In genomic region chr17:29884995-29885394, GRCh38 we compare ENCODE assay signal across 17 cellular contexts. TPM values are rescaled to one million over a fixed set of nuclear protein-coding genes. Genes with fewer than 3 reads are reported as not detected.
"Had no signal": no experiment of that assay in that cellular context is flagged by ENCODE, and none has a peak within 500 bp of the region (broad histone marks: within the 10 kb centered on the region; RNA-seq: fewer than 3 reads in every experiment).

No MANE protein-coding gene starts in this region.

- H3K27ac ChIP-seq: colonic mucosa, thyroid gland, uterus had no signal

- H3K9me3 Mint-ChIP-seq: activated T-cell treated with anti-CD3 and anti-CD28 coated beads, Interleukin-2, amount 50 U/mL, for 72 hours; stimulated activated memory B cell treated with anti-CD40 and anti-IgM and Interleukin-4, amounts not matched to agents 10 μg/mL and 1 μg/mL and 100 μg/mL, for 72 hours had no signal

- H3K4me1 ChIP-seq: colonic mucosa, thyroid gland, uterus had no signal

- H3K36me3 ChIP-seq: colonic mucosa, thyroid gland, uterus had no signal

- H3K4me3 ChIP-seq: colonic mucosa, thyroid gland, uterus had no signal

- H3K27ac Mint-ChIP-seq: activated CD4-positive, alpha-beta T cell treated with anti-CD3 and anti-CD28 coated beads for 36 hours; activated CD8-positive, alpha-beta T cell treated with anti-CD3 and anti-CD28 coated beads, Interleukin-2, amount 10 ng/mL, durations not matched to agents 7 days and 5 days; activated naive CD8-positive, alpha-beta T cell had no signal

- H3K4me3 Mint-ChIP-seq: activated CD4-positive, alpha-beta T cell treated with anti-CD3 and anti-CD28 coated beads for 36 hours; activated CD8-positive, alpha-beta T cell treated with anti-CD3 and anti-CD28 coated beads, Interleukin-2, amount 10 ng/mL, durations not matched to agents 7 days and 5 days; activated naive CD8-positive, alpha-beta T cell; activated T-cell treated with anti-CD3 and anti-CD28 coated beads, Interleukin-2, amount 50 U/mL, for 72 hours; naive B cell; stimulated activated memory B cell treated with anti-CD40 and anti-IgM and Interleukin-4, amounts not matched to agents 10 μg/mL and 1 μg/mL and 100 μg/mL, for 72 hours had no signal

- H3K9me3 ChIP-seq: colonic mucosa, thyroid gland, uterus had no signal

- H3K27me3 Mint-ChIP-seq: activated CD4-positive, alpha-beta T cell treated with anti-CD3 and anti-CD28 coated beads for 36 hours; activated naive CD8-positive, alpha-beta T cell; naive B cell; stimulated activated memory B cell treated with anti-CD40 and anti-IgM and Interleukin-4, amounts not matched to agents 10 μg/mL and 1 μg/mL and 100 μg/mL, for 72 hours had no signal

- H3K27me3 ChIP-seq: colonic mucosa, thyroid gland, uterus had no signal

- ATAC-seq: activated CD4-positive, alpha-beta T cell treated with anti-CD3 and anti-CD28 coated beads for 36 hours; activated CD8-positive, alpha-beta T cell treated with anti-CD3 and anti-CD28 coated beads, Interleukin-2, amount 10 ng/mL, durations not matched to agents 7 days and 5 days; activated T-cell treated with anti-CD3 and anti-CD28 coated beads, Interleukin-2, amount 50 U/mL, for 72 hours; left lobe of liver; stimulated activated memory B cell treated with anti-CD40 and anti-IgM and Interleukin-4, amounts not matched to agents 10 μg/mL and 1 μg/mL and 100 μg/mL, for 72 hours had no signal

- DNase-seq: activated CD4-positive, alpha-beta T cell treated with anti-CD3 and anti-CD28 coated beads for 36 hours; activated CD8-positive, alpha-beta memory T cell treated with anti-CD3 and anti-CD28 coated beads, Interleukin-2, amount 50 U/mL, for 4 hours; activated CD8-positive, alpha-beta T cell treated with anti-CD3 and anti-CD28 coated beads, Interleukin-2, amount 10 ng/mL, durations not matched to agents 7 days and 5 days; activated gamma-delta T cell; activated T-cell treated with anti-CD3 and anti-CD28 coated beads, Interleukin-2, amount 50 U/mL, for 72 hours; amniotic stem cell; central memory CD4-positive, alpha-beta T cell; colonic mucosa; foreskin fibroblast; hippocampal formation; mammary epithelial cell; naive B cell; thyroid gland; uterus had no signal

RNA-seq across cellular contexts. Expression of gene EFCAB5, which starts 56.4 kb away (rescaled TPM):
- total RNA-seq: left lobe of liver had no signal
